1 cellular context compared by ENCODE assay signal in the genomic region with DNA sequence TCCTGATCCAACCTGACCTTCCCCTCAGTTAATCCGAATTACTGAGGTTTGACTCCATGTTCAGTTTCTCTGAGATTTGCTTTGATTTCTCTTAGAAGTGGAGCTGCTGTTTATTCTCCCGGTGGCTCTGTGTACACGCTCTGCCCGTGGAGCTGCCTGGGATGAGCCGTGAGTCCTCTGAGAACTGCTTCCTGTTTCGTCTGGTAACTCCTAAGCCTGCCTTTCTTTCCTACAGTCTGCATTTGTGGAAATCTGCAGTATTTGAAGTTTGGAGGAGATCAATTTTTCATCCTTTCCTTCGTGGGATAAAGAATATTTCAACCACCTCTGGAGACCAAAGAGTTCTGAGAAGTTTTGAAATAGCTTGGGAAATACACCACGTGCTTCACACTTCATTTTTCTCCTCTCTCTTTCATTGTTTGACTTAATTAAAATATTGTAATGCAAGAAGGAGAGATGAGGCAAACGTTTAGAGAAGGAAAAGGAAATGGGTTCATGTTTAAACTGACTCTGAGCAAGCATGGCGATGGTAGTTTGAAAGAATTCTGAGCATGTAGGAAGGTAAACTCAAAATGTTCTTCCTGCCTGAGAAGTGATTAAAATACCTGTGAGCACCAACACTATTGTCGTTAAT.
TF ChIP-seq lines count a peak whose summit lies in the region.

No MANE protein-coding gene starts in this region.

TF ChIP-seq in GM23338, 12 proteins besides CTCF, POLR2A, EP300 and RAD21:
- no peak for TF ChIP-seq STAT1 (IDR thresholded peaks at IDR 0.05; ENCODE audit: unreplicated experiment)
- no peak for TF ChIP-seq EZH2phosphoT487 (IDR thresholded peaks at IDR 0.05; ENCODE audit: unreplicated experiment)
- TF ChIP-seq, protein P1, sequence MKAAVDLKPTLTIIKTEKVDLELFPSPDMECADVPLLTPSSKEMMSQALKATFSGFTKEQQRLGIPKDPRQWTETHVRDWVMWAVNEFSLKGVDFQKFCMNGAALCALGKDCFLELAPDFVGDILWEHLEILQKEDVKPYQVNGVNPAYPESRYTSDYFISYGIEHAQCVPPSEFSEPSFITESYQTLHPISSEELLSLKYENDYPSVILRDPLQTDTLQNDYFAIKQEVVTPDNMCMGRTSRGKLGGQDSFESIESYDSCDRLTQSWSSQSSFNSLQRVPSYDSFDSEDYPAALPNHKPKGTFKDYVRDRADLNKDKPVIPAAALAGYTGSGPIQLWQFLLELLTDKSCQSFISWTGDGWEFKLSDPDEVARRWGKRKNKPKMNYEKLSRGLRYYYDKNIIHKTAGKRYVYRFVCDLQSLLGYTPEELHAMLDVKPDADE (IDR thresholded peaks at IDR 0.05), result no peak
- TF ChIP-seq, protein P2, sequence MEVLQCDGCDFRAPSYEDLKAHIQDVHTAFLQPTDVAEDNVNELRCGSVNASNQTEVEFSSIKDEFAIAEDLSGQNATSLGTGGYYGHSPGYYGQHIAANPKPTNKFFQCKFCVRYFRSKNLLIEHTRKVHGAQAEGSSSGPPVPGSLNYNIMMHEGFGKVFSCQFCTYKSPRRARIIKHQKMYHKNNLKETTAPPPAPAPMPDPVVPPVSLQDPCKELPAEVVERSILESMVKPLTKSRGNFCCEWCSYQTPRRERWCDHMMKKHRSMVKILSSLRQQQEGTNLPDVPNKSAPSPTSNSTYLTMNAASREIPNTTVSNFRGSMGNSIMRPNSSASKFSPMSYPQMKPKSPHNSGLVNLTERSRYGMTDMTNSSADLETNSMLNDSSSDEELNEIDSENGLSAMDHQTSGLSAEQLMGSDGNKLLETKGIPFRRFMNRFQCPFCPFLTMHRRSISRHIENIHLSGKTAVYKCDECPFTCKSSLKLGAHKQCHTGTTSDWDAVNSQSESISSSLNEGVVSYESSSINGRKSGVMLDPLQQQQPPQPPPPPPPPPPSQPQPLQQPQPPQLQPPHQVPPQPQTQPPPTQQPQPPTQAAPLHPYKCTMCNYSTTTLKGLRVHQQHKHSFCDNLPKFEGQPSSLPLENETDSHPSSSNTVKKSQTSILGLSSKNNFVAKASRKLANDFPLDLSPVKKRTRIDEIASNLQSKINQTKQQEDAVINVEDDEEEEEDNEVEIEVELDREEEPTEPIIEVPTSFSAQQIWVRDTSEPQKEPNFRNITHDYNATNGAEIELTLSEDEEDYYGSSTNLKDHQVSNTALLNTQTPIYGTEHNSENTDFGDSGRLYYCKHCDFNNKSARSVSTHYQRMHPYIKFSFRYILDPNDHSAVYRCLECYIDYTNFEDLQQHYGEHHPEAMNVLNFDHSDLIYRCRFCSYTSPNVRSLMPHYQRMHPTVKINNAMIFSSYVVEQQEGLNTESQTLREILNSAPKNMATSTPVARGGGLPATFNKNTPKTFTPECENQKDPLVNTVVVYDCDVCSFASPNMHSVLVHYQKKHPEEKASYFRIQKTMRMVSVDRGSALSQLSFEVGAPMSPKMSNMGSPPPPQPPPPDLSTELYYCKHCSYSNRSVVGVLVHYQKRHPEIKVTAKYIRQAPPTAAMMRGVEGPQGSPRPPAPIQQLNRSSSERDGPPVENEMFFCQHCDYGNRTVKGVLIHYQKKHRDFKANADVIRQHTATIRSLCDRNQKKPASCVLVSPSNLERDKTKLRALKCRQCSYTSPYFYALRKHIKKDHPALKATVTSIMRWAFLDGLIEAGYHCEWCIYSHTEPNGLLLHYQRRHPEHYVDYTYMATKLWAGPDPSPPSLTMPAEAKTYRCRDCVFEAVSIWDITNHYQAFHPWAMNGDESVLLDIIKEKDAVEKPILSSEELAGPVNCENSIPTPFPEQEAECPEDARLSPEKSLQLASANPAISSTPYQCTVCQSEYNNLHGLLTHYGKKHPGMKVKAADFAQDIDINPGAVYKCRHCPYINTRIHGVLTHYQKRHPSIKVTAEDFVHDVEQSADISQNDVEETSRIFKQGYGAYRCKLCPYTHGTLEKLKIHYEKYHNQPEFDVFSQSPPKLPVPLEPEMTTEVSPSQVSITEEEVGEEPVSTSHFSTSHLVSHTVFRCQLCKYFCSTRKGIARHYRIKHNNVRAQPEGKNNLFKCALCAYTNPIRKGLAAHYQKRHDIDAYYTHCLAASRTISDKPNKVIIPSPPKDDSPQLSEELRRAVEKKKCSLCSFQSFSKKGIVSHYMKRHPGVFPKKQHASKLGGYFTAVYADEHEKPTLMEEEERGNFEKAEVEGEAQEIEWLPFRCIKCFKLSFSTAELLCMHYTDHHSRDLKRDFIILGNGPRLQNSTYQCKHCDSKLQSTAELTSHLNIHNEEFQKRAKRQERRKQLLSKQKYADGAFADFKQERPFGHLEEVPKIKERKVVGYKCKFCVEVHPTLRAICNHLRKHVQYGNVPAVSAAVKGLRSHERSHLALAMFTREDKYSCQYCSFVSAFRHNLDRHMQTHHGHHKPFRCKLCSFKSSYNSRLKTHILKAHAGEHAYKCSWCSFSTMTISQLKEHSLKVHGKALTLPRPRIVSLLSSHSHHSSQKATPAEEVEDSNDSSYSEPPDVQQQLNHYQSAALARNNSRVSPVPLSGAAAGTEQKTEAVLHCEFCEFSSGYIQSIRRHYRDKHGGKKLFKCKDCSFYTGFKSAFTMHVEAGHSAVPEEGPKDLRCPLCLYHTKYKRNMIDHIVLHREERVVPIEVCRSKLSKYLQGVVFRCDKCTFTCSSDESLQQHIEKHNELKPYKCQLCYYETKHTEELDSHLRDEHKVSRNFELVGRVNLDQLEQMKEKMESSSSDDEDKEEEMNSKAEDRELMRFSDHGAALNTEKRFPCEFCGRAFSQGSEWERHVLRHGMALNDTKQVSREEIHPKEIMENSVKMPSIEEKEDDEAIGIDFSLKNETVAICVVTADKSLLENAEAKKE (CRISPR knock-in tag; IDR thresholded peaks at IDR 0.05), result no peak
- TF ChIP-seq POLR2AphosphoS5 (IDR thresholded peaks at IDR 0.05; ENCODE audit: low read depth), result no peak
- TF ChIP-seq CREB1 (CRISPR knock-in tag; IDR thresholded peaks at IDR 0.05; ENCODE audit: low read depth), result no peak
- no peak for TF ChIP-seq EZH2 (IDR thresholded peaks at IDR 0.05; ENCODE audit: low read depth, unreplicated experiment)
- TF ChIP-seq NANOG (IDR thresholded peaks at IDR 0.05; ENCODE audit: borderline replicate concordance), result no peak
- TF ChIP-seq, protein P3, sequence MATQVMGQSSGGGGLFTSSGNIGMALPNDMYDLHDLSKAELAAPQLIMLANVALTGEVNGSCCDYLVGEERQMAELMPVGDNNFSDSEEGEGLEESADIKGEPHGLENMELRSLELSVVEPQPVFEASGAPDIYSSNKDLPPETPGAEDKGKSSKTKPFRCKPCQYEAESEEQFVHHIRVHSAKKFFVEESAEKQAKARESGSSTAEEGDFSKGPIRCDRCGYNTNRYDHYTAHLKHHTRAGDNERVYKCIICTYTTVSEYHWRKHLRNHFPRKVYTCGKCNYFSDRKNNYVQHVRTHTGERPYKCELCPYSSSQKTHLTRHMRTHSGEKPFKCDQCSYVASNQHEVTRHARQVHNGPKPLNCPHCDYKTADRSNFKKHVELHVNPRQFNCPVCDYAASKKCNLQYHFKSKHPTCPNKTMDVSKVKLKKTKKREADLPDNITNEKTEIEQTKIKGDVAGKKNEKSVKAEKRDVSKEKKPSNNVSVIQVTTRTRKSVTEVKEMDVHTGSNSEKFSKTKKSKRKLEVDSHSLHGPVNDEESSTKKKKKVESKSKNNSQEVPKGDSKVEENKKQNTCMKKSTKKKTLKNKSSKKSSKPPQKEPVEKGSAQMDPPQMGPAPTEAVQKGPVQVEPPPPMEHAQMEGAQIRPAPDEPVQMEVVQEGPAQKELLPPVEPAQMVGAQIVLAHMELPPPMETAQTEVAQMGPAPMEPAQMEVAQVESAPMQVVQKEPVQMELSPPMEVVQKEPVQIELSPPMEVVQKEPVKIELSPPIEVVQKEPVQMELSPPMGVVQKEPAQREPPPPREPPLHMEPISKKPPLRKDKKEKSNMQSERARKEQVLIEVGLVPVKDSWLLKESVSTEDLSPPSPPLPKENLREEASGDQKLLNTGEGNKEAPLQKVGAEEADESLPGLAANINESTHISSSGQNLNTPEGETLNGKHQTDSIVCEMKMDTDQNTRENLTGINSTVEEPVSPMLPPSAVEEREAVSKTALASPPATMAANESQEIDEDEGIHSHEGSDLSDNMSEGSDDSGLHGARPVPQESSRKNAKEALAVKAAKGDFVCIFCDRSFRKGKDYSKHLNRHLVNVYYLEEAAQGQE (IDR thresholded peaks at IDR 0.05; ENCODE audit: unreplicated experiment), result no peak
- TF ChIP-seq JUNB (IDR thresholded peaks at IDR 0.05; ENCODE audit: unreplicated experiment), result no peak
TF ChIP-seq in GM23338: peak in this region for 0.
